ENCODE assay signal across 5 cellular contexts in the genomic region with DNA sequence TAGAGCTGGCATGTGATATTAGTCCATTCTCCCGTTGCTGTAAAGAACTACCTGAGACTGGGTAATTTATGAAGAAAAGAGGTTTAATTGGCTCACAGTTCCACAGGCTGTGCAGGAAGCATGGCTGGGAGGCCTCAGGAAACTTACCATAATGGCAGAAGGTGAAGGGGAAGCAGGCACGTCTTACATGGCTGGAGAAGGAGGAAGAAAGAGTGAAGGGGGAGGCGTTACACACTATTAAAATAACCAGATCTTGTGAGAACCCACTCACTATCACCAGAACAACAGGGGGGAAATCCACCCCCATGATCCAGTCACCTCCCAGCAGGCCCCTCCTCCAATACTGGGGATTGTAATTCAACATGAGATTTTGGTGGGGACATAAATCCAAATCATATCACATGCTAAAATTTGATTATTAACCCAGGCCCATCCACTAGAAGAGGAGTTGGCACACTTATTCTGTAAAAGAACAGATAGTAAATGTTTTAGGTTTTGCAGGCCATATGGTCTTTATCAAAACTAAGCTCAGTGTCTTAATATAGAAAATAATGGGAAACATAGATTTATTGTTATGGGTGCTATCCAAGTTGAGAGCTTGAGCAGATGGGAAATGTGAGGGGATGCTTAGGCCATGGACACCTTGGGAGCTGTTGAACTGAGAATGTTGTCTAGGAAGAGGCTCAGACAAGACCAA. TPM values are rescaled to one million over a fixed set of nuclear protein-coding genes. Genes with fewer than 3 reads are reported as not detected.
"Had no signal": no experiment of that assay in that cellular context is flagged by ENCODE, and none has a peak within 500 bp of the region (broad histone marks: within the 10 kb centered on the region; RNA-seq: fewer than 3 reads in every experiment).

No MANE protein-coding gene starts in this region.

- H3K4me2 ChIP-seq: GM23338 had no signal

- H3K27ac Mint-ChIP-seq: GM23338, H9, HFFc6 had no signal

- DNase-seq: H9, HFFc6, IMR-90 had no signal

- ATAC-seq: GM23338, HCT116 had no signal

- H3K4me1 Mint-ChIP-seq: GM23338, H9 had no signal

- H3K9me3 Mint-ChIP-seq: GM23338, H9, HFFc6 had no signal

- H3K4me3 ChIP-seq: GM23338 had no signal

- H3K4me3 Mint-ChIP-seq: GM23338, H9, HFFc6 had no signal

RNA-seq across cellular contexts. Expression of a gene that starts 39.6 kb away (rescaled TPM):
- total RNA-seq: H9 had no signal
- polyA plus RNA-seq: GM23338 had no signal
